ENCODE assay signal across 13 cellular contexts in the genomic region with DNA sequence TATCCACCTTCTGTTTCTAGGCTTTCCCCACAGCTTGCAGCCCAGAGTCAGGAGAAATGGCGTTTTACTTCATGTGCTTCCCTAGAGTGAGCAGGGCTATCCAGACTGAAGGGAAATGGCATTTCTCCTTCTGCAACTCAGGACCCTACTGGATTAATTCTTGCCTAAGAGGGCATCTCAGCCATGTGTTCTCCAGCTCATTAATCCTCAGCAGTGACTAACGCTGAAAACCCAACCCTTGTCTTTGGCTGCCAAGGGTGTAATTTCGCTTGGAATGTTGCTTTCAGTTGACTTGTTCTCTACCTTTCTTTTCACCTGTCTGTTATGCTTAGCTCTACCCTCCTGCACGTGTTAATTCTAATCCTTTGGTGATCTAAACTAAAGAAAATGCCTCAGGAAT. TPM values are rescaled to one million over a fixed set of nuclear protein-coding genes. Genes with fewer than 3 reads are reported as not detected.
A peak's percentile ranks its signal among the peaks of the same experiment; 100 is the strongest.
DNase-seq lines count a peak whose midpoint lies in the region; ATAC-seq and TF ChIP-seq lines count a peak whose summit lies in the region.
"Had no signal": no experiment of that assay in that cellular context is flagged by ENCODE, and none has a peak within 500 bp of the region (broad histone marks: within the 10 kb centered on the region; RNA-seq: fewer than 3 reads in every experiment).

No MANE protein-coding gene starts in this region.

- H3K9me3 ChIP-seq in esophagus muscularis mucosa (no peaks in the 10 kb centered on the region), right lobe of liver (no peaks in the 10 kb centered on the region)
- H3K9me3 ChIP-seq: BLaER1, gastrocnemius medialis, left ventricle myocardium inferior had no signal

- TF ChIP-seq CTCF in Calu3 (IDR thresholded peaks at IDR 0.05; ENCODE audit: unreplicated experiment) (no peak), NB4 (IDR thresholded peaks at IDR 0.05; ENCODE audit: low read depth, low read length) (no peak), esophagus muscularis mucosa (IDR thresholded peaks at IDR 0.05) (no peak), omental fat pad (IDR thresholded peaks at IDR 0.05) (no peak), right lobe of liver (IDR thresholded peaks at IDR 0.05) (no peak)

- no peaks in the 10 kb centered on the region for H3K9me3 Mint-ChIP-seq in Calu3 (ENCODE audit: low read depth, unreplicated experiment)
- H3K9me3 Mint-ChIP-seq in stimulated activated naive B cell treated with anti-CD40 and anti-IgM and Interleukin-4, amounts not matched to agents 10 μg/mL and 1 μg/mL and 100 μg/mL, for 72 hours = no peaks in the 10 kb centered on the region
- H3K9me3 Mint-ChIP-seq: activated naive CD4-positive, alpha-beta T cell treated with anti-CD3 and anti-CD28 coated beads, Interleukin-2, amount 10 ng/mL, durations not matched to agents 7 days and 5 days had no signal

- peaks cover 88% of the 10 kb centered on the region for H3K4me1 Mint-ChIP-seq in Calu3 (ENCODE audit: low read depth, unreplicated experiment)
- peaks cover 31 to 36% of the 10 kb centered on the region in 2 donors for H3K4me1 Mint-ChIP-seq in stimulated activated naive B cell treated with anti-CD40 and anti-IgM and Interleukin-4, amounts not matched to agents 10 μg/mL and 1 μg/mL and 100 μg/mL, for 72 hours

- no peaks in the 10 kb centered on the region for H3K27me3 Mint-ChIP-seq in Calu3 (ENCODE audit: unreplicated experiment)
- peaks cover 34 to 36% of the 10 kb centered on the region in 2 donors for H3K27me3 Mint-ChIP-seq in stimulated activated naive B cell treated with anti-CD40 and anti-IgM and Interleukin-4, amounts not matched to agents 10 μg/mL and 1 μg/mL and 100 μg/mL, for 72 hours

- H3K4me3 ChIP-seq in NB4 (ENCODE audit: low read depth, low read length) = no peak overlapping the region
- H3K4me3 ChIP-seq in esophagus muscularis mucosa = no peak overlapping the region
- no peak overlapping the region for H3K4me3 ChIP-seq in right lobe of liver
- H3K4me3 ChIP-seq: BLaER1, gastrocnemius medialis, left ventricle myocardium inferior had no signal

- no peak for TF ChIP-seq EP300 in esophagus muscularis mucosa (IDR thresholded peaks at IDR 0.05)

- CTCF ChIA-PET in Calu3 (lab: Charles Lee) = interaction anchor here (0.8 to 1.3 kb wide), 2 partner anchors 9 to 21 kb away, joined by 3 to 8 read pairs; a partner anchor contains a TSS

- H3K27me3 ChIP-seq in esophagus muscularis mucosa (peaks cover 0 to 6% (median 0%) of the 10 kb centered on the region in 4 donors), right lobe of liver (no peaks in the 10 kb centered on the region)
- H3K27me3 ChIP-seq: BLaER1, gastrocnemius medialis had no signal

- H3K4me1 ChIP-seq in esophagus muscularis mucosa = peaks cover 14 to 44% (median 40%) of the 10 kb centered on the region in 4 donors
- H3K4me1 ChIP-seq in right lobe of liver = peaks cover 0 to 19% (median 0%) of the 10 kb centered on the region in 4 donors

- H3K4me3 Mint-ChIP-seq in Calu3 (ENCODE audit: low read depth, unreplicated experiment) = peak overlapping the region; percentile 13
- H3K4me3 Mint-ChIP-seq in stimulated activated naive B cell treated with anti-CD40 and anti-IgM and Interleukin-4, amounts not matched to agents 10 μg/mL and 1 μg/mL and 100 μg/mL, for 72 hours = no peak overlapping the region
- H3K4me3 Mint-ChIP-seq: activated naive CD4-positive, alpha-beta T cell treated with anti-CD3 and anti-CD28 coated beads, Interleukin-2, amount 10 ng/mL, durations not matched to agents 7 days and 5 days had no signal

- peak overlapping the region; percentile 20 for H3K27ac Mint-ChIP-seq in Calu3 (ENCODE audit: unreplicated experiment)
- H3K27ac Mint-ChIP-seq in stimulated activated naive B cell treated with anti-CD40 and anti-IgM and Interleukin-4, amounts not matched to agents 10 μg/mL and 1 μg/mL and 100 μg/mL, for 72 hours = no peak overlapping the region
- H3K27ac Mint-ChIP-seq: activated naive CD4-positive, alpha-beta T cell treated with anti-CD3 and anti-CD28 coated beads, Interleukin-2, amount 10 ng/mL, durations not matched to agents 7 days and 5 days had no signal

- H3K36me3 ChIP-seq in esophagus muscularis mucosa = no peaks in the 10 kb centered on the region
- no peaks in the 10 kb centered on the region for H3K36me3 ChIP-seq in right lobe of liver
- H3K36me3 ChIP-seq: BLaER1, gastrocnemius medialis, left ventricle myocardium inferior had no signal

- ATAC-seq in omental fat pad (ENCODE audit: low FRiP score) (peak; percentile 48), right lobe of liver (no peak)
- ATAC-seq in stimulated activated naive B cell treated with anti-CD40 and anti-IgM and Interleukin-4, amounts not matched to agents 10 μg/mL and 1 μg/mL and 100 μg/mL, for 72 hours (replicated peaks) = no peak
- ATAC-seq: gastrocnemius medialis had no signal

- TF ChIP-seq POLR2A in NB4 (IDR thresholded peaks at IDR 0.05; ENCODE audit: extremely low read depth, insufficient read length) = no peak
- TF ChIP-seq POLR2A in esophagus muscularis mucosa (IDR thresholded peaks at IDR 0.05; ENCODE audit: low read depth) = no peak
- TF ChIP-seq POLR2A in right lobe of liver (IDR thresholded peaks at IDR 0.05) = no peak

- intact Hi-C loops in Calu3 (cut with micrococcal nuclease; ENCODE audit: unreplicated experiment) (no loop called here), esophagus muscularis mucosa (cut with DNase I) (no loop called here), posterior cingulate gyrus (cut with DNase I) (no loop called here), right lobe of liver (cut with DNase I) (no loop called here)

- DNase-seq in Calu3 (no peak), NB4 (ENCODE audit: low read depth) (peak; percentile 25), esophagus muscularis mucosa (ENCODE audit: extremely low spot score) (peak; percentile 17), omental fat pad (ENCODE audit: low spot score) (no peak), posterior cingulate gyrus (no peak), right lobe of liver (no peak), HuH-7.5 (ENCODE audit: low spot score) (no peak)
- DNase-seq in stimulated activated naive B cell treated with anti-CD40 and anti-IgM and Interleukin-4, amounts not matched to agents 10 μg/mL and 1 μg/mL and 100 μg/mL, for 72 hours = no peak
- DNase-seq: activated naive CD4-positive, alpha-beta T cell treated with anti-CD3 and anti-CD28 coated beads, Interleukin-2, amount 10 ng/mL, durations not matched to agents 7 days and 5 days; gastrocnemius medialis; left ventricle myocardium inferior; T-helper 9 cell had no signal

- H3K36me3 Mint-ChIP-seq in Calu3 (ENCODE audit: insufficient read depth, unreplicated experiment) = no peaks in the 10 kb centered on the region
- peaks cover 0 to 3% of the 10 kb centered on the region in 2 donors for H3K36me3 Mint-ChIP-seq in stimulated activated naive B cell treated with anti-CD40 and anti-IgM and Interleukin-4, amounts not matched to agents 10 μg/mL and 1 μg/mL and 100 μg/mL, for 72 hours
- H3K36me3 Mint-ChIP-seq: activated naive CD4-positive, alpha-beta T cell treated with anti-CD3 and anti-CD28 coated beads, Interleukin-2, amount 10 ng/mL, durations not matched to agents 7 days and 5 days had no signal

- BruUV-seq in Calu3 (replicated peaks; lab: Mats Ljungman, UMichigan) = no TSS peak

- WGBS in esophagus muscularis mucosa = 81% methylated on average over 4 of the region's 4 CpGs
- WGBS in right lobe of liver (ENCODE audit: insufficient coverage, low coverage, low lambda C conversion rate, missing lambda C conversion rate) = 78% methylated on average over 4 of the region's 4 CpGs

- H3K27ac ChIP-seq in esophagus muscularis mucosa (replicated peaks in 1 of 4) (no peak overlapping the region), right lobe of liver (no peak overlapping the region)
- H3K27ac ChIP-seq: BLaER1, gastrocnemius medialis, left ventricle myocardium inferior had no signal

RNA-seq across cellular contexts. Expression of a gene that starts 21.0 kb away (rescaled TPM):
- total RNA-seq in Calu3 (2022) (128 and 146 TPM in 2 replicates), esophagus muscularis mucosa (100 to 1,000 TPM in 1 of 4 donors, 10 to 100 TPM in 3; 42.8 to 425 (median 63.0) TPM), omental fat pad (1,000 to 10,000 TPM in 2 of 4 donors, 100 to 1,000 TPM in 2; 687 to 4,689 (median 1,133) TPM), right lobe of liver (10 to 100 TPM in 4 of 6 experiments, 1 to 10 TPM in 2; 3.1 to 25.0 (median 14.5) TPM)

Comparison
In these comparisons a context has a peak if more than half of its experiments do, and no peak if none do; other contexts are left out.
1. DNase-seq: peak in NB4 (single experiment) and esophagus muscularis mucosa (single experiment); none in Calu3 (single experiment), omental fat pad (single experiment), stimulated activated naive B cell treated with anti-CD40 and anti-IgM and Interleukin-4, amounts not matched to agents 10 μg/mL and 1 μg/mL and 100 μg/mL, for 72 hours (single experiment), posterior cingulate gyrus (0 of 10), right lobe of liver (0 of 3) and HuH-7.5 (single experiment).